1 cellular context compared by ENCODE assay signal in genomic region chr2:1839066-1839756, GRCh38.
TF ChIP-seq lines count a peak whose summit lies in the region.

No MANE protein-coding gene starts in this region.

TF ChIP-seq in K562, 482 proteins besides CTCF, POLR2A, EP300 and RAD21 (continued from another document):
- TF ChIP-seq ARHGAP35 (IDR thresholded peaks at IDR 0.05; ENCODE audit: partially characterized antibody) (no peak), NRF1 (conservative IDR thresholded peaks at IDR 0.05 in 1 of 2, IDR thresholded peaks at IDR 0.05 in 1 of 2) (peak; percentile 36 to 53; a peak in 3 of 4 replicates)
